Comparison of ENCODE assay signal across 1 cellular context in the genomic region with DNA sequence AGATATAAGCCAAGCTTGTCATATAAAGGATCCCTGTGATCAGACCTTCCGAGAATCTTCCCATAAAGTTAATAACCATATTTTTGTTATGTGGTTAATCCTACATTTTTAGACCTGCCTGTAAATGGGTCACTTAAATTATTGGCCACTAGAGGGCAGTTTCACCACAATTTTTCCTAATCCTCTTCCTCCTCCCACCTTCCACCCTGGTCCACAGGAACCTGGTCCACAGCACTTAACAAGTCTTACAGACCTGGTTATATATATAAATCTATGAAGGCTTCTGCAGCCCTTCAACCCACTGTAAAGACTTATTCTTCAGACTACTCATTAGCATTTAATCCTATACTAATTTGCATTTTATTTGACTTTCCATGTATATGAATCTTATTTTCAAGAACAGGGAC.
TF ChIP-seq lines count a peak whose summit lies in the region.

No MANE protein-coding gene starts in this region.

TF ChIP-seq in GM23338, 12 proteins besides CTCF, POLR2A, EP300 and RAD21:
- no peak for TF ChIP-seq ZNF462 (CRISPR knock-in tag; IDR thresholded peaks at IDR 0.05)
- TF ChIP-seq NANOG (IDR thresholded peaks at IDR 0.05; ENCODE audit: borderline replicate concordance), result no peak
- TF ChIP-seq, protein P1, sequence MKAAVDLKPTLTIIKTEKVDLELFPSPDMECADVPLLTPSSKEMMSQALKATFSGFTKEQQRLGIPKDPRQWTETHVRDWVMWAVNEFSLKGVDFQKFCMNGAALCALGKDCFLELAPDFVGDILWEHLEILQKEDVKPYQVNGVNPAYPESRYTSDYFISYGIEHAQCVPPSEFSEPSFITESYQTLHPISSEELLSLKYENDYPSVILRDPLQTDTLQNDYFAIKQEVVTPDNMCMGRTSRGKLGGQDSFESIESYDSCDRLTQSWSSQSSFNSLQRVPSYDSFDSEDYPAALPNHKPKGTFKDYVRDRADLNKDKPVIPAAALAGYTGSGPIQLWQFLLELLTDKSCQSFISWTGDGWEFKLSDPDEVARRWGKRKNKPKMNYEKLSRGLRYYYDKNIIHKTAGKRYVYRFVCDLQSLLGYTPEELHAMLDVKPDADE (IDR thresholded peaks at IDR 0.05), result no peak
- TF ChIP-seq JUNB (IDR thresholded peaks at IDR 0.05; ENCODE audit: unreplicated experiment), result no peak
- TF ChIP-seq STAT1 (IDR thresholded peaks at IDR 0.05; ENCODE audit: unreplicated experiment), result no peak
- no peak for TF ChIP-seq REST (IDR thresholded peaks at IDR 0.05; ENCODE audit: unreplicated experiment)
- no peak for TF ChIP-seq EZH2 (IDR thresholded peaks at IDR 0.05; ENCODE audit: low read depth, unreplicated experiment)
- no peak for TF ChIP-seq POLR2AphosphoS5 (IDR thresholded peaks at IDR 0.05; ENCODE audit: low read depth)
- TF ChIP-seq EZH2phosphoT487 (IDR thresholded peaks at IDR 0.05; ENCODE audit: unreplicated experiment), result no peak
- TF ChIP-seq ZNF114 (CRISPR knock-in tag; IDR thresholded peaks at IDR 0.05), result no peak
- no peak for TF ChIP-seq ZNF331 (CRISPR knock-in tag; IDR thresholded peaks at IDR 0.05; ENCODE audit: low read depth)
- TF ChIP-seq CREB1 (CRISPR knock-in tag; IDR thresholded peaks at IDR 0.05; ENCODE audit: low read depth), result no peak
